ENCODE assay signal across 16 cellular contexts in the genomic region with DNA sequence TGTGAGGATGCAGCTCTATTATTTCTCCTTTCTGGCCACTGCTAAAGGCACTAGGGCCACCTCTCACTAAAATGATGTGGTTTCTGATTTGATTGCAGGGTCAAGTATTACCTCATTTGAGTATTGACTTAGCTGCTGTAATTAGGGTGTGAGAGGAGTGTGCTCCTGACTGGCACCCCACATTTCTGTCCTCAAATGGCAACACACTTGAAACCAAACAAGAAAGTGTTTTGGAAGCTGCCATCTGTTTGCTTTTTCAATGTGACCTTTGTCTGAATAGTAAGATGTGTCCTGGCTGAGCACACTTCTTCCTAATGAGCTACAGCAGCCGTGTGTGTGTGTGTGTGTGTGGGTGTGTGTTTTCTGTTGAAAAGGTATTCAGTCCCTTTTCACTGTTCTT.
A peak's percentile ranks its signal among the peaks of the same experiment; 100 is the strongest.
DNase-seq lines count a peak whose midpoint lies in the region; ATAC-seq and TF ChIP-seq lines count a peak whose summit lies in the region.
"Had no signal": no experiment of that assay in that cellular context is flagged by ENCODE, and none has a peak within 500 bp of the region (broad histone marks: within the 10 kb centered on the region; RNA-seq: fewer than 3 reads in every experiment).

No MANE protein-coding gene starts in this region.

- H3K4me3 ChIP-seq in left lung = no peak overlapping the region
- H3K4me3 ChIP-seq: Peyer's patch had no signal

- ATAC-seq in left lung (peak; percentile 67), esophagus mucosa (no peak), HG03159 (IDR thresholded peaks at IDR 0.05; ENCODE audit: unreplicated experiment) (no peak)
- ATAC-seq: foreskin keratinocyte had no signal

- no peaks in the 10 kb centered on the region for H3K9me3 ChIP-seq in left lung
- H3K9me3 ChIP-seq: Caco-2, Peyer's patch had no signal

- intact Hi-C loops in left lung (cut with DNase I) (no loop called here), posterior cingulate gyrus (cut with DNase I) (no loop called here)

- DNase-seq in DMS153 (lab: John Stamatoyannopoulos, UW) (peak; percentile 42), NCI-H1417 (lab: John Stamatoyannopoulos, UW) (peak; percentile 58 to 89 (median 64)), NCI-H748 (lab: John Stamatoyannopoulos, UW; ENCODE audit: unreplicated experiment) (peak; percentile 92), left lung (no peak), posterior cingulate gyrus (no peak), inferior parietal cortex (ENCODE audit: extremely low spot score) (no peak)
- DNase-seq: activated B cell treated with CpG ODN at 0.5 μM for 24 hours; activated naive CD4-positive, alpha-beta T cell treated with anti-CD3 and anti-CD28 coated beads, Interleukin-2, amount 10 ng/mL, durations not matched to agents 7 days and 5 days; Caco-2; foreskin keratinocyte; KG1; mesendoderm; occipital lobe; Peyer's patch had no signal

- no peaks in the 10 kb centered on the region for H3K27me3 ChIP-seq in left lung
- H3K27me3 ChIP-seq: foreskin keratinocyte, Peyer's patch had no signal

- no peak overlapping the region for H3K27ac ChIP-seq in left lung
- H3K27ac ChIP-seq: foreskin keratinocyte, Peyer's patch had no signal

- H3K4me1 ChIP-seq in left lung = no peaks in the 10 kb centered on the region
- H3K4me1 ChIP-seq: Caco-2, foreskin keratinocyte, Peyer's patch had no signal

- TF ChIP-seq CTCF in left lung (IDR thresholded peaks at IDR 0.05) = no peak

- no peaks in the 10 kb centered on the region for H3K36me3 ChIP-seq in left lung
- H3K36me3 ChIP-seq: Peyer's patch had no signal

Comparison
In these comparisons a context has a peak if more than half of its experiments do, and no peak if none do; other contexts are left out.
1. DNase-seq: peak in DMS153 (single experiment), NCI-H1417 (3 of 3) and NCI-H748 (single experiment); none in left lung (0 of 2), posterior cingulate gyrus (0 of 10) and inferior parietal cortex (single experiment).